8 cellular contexts compared by ENCODE assay signal in genomic region chr5:178069909-178070308, GRCh38. TPM values are rescaled to one million over a fixed set of nuclear protein-coding genes. Genes with fewer than 3 reads are reported as not detected.
DNase-seq lines count a peak whose midpoint lies in the region; ATAC-seq and TF ChIP-seq lines count a peak whose summit lies in the region.

No MANE protein-coding gene starts in this region.

- CTCF ChIA-PET in GM10248 (lab: Yijun Ruan, JAX) = no interaction called here

- peak; percentile 52 for ATAC-seq in activated naive CD8-positive, alpha-beta T cell treated with anti-CD3 and anti-CD28 coated beads, Interleukin-2, amount 50 U/mL, for 24 hours
- peak; percentile 54 to 61 for ATAC-seq in naive thymus-derived CD8-positive, alpha-beta T cell
- ATAC-seq in HG02938 (IDR thresholded peaks at IDR 0.05; ENCODE audit: unreplicated experiment) (no peak), GM19328 (IDR thresholded peaks at IDR 0.05; ENCODE audit: unreplicated experiment) (no peak)

- no peak overlapping the region for H3K27ac Mint-ChIP-seq in activated naive CD8-positive, alpha-beta T cell treated with anti-CD3 and anti-CD28 coated beads, Interleukin-2, amount 50 U/mL, for 24 hours
- H3K27ac Mint-ChIP-seq in naive thymus-derived CD8-positive, alpha-beta T cell = peak overlapping the region in 1 of 10 donors; percentile 12

- H3K4me3 Mint-ChIP-seq in activated naive CD8-positive, alpha-beta T cell treated with anti-CD3 and anti-CD28 coated beads, Interleukin-2, amount 50 U/mL, for 24 hours = no peak overlapping the region
- peak overlapping the region in 1 of 10 donors; percentile 6 for H3K4me3 Mint-ChIP-seq in naive thymus-derived CD8-positive, alpha-beta T cell

- H3K27me3 Mint-ChIP-seq in activated naive CD8-positive, alpha-beta T cell treated with anti-CD3 and anti-CD28 coated beads, Interleukin-2, amount 50 U/mL, for 24 hours = peaks cover 5% of the 10 kb centered on the region
- peaks cover 0 to 3% (median 0%) of the 10 kb centered on the region in 5 donors for H3K27me3 Mint-ChIP-seq in naive thymus-derived CD8-positive, alpha-beta T cell

- POLR2A ChIA-PET in GM10248 (lab: Yijun Ruan, JAX) = no interaction called here
- POLR2A ChIA-PET in naive thymus-derived CD8-positive, alpha-beta T cell (lab: Charles Lee) = interaction anchor here (0.7 kb wide), 1 partner anchor 463 kb away, joined by 3 read pairs; no protein-coding TSS in a partner anchor

- TF ChIP-seq CTCF in GM10248 (IDR thresholded peaks at IDR 0.05; ENCODE audit: control extremely low read depth, extremely low read depth, low read depth, missing control alignments) = peak; percentile 37

- DNase-seq in 8988T = peak; percentile 77
- DNase-seq in GM10248 (ENCODE audit: extremely low spot score) = no peak
- peak; percentile 57 for DNase-seq in NCI-H774 (lab: John Stamatoyannopoulos, UW)
- peak; percentile 59 for DNase-seq in activated naive CD8-positive, alpha-beta T cell treated with anti-CD3 and anti-CD28 coated beads, Interleukin-2, amount 50 U/mL, for 24 hours
- peak in 9 of 10 donors; percentile 19 to 77 (median 38) for DNase-seq in naive thymus-derived CD8-positive, alpha-beta T cell
- DNase-seq in DMS114 treated with DMSO at 0.1 percent for 48 hours (lab: John Stamatoyannopoulos, UW; ENCODE audit: unreplicated experiment) = no peak

- H3K4me1 Mint-ChIP-seq in activated naive CD8-positive, alpha-beta T cell treated with anti-CD3 and anti-CD28 coated beads, Interleukin-2, amount 50 U/mL, for 24 hours = peaks cover 10% of the 10 kb centered on the region
- peaks cover 10 to 33% (median 29%) of the 10 kb centered on the region in 4 donors for H3K4me1 Mint-ChIP-seq in naive thymus-derived CD8-positive, alpha-beta T cell

- H3K9me3 Mint-ChIP-seq in activated naive CD8-positive, alpha-beta T cell treated with anti-CD3 and anti-CD28 coated beads, Interleukin-2, amount 50 U/mL, for 24 hours = no peaks in the 10 kb centered on the region
- no peaks in the 10 kb centered on the region for H3K9me3 Mint-ChIP-seq in naive thymus-derived CD8-positive, alpha-beta T cell

- H3K36me3 Mint-ChIP-seq in activated naive CD8-positive, alpha-beta T cell treated with anti-CD3 and anti-CD28 coated beads, Interleukin-2, amount 50 U/mL, for 24 hours (ENCODE audit: low read depth) = no peaks in the 10 kb centered on the region
- no peaks in the 10 kb centered on the region for H3K36me3 Mint-ChIP-seq in naive thymus-derived CD8-positive, alpha-beta T cell

RNA-seq across cellular contexts. Expression of gene N4BP3, which starts 43.4 kb away (rescaled TPM):
- total RNA-seq in naive thymus-derived CD8-positive, alpha-beta T cell = 1 to 10 TPM; 7.0 to 7.2 TPM
- 1 to 10 TPM; 1.6 to 5.5 (median 2.0) TPM for polyA plus RNA-seq in naive thymus-derived CD8-positive, alpha-beta T cell

Comparison
In these comparisons a context has a peak if more than half of its experiments do, and no peak if none do; other contexts are left out.
1. DNase-seq: peak in 8988T (single experiment), NCI-H774 (single experiment), activated naive CD8-positive, alpha-beta T cell treated with anti-CD3 and anti-CD28 coated beads, Interleukin-2, amount 50 U/mL, for 24 hours (single experiment) and naive thymus-derived CD8-positive, alpha-beta T cell (9 of 10); none in GM10248 (single experiment) and DMS114 treated with DMSO at 0.1 percent for 48 hours (single experiment).
2. ATAC-seq: peak in activated naive CD8-positive, alpha-beta T cell treated with anti-CD3 and anti-CD28 coated beads, Interleukin-2, amount 50 U/mL, for 24 hours (single experiment) and naive thymus-derived CD8-positive, alpha-beta T cell (2 of 2); none in HG02938 (single experiment) and GM19328 (single experiment).